Comparison of ENCODE assay signal across 13 cellular contexts in genomic region chr7:116574025-116574822, GRCh38. TPM values are rescaled to one million over a fixed set of nuclear protein-coding genes. Genes with fewer than 3 reads are reported as not detected.
A peak's percentile ranks its signal among the peaks of the same experiment; 100 is the strongest.
DNase-seq lines count a peak whose midpoint lies in the region; ATAC-seq and TF ChIP-seq lines count a peak whose summit lies in the region.
"Had no signal": no experiment of that assay in that cellular context is flagged by ENCODE, and none has a peak within 500 bp of the region (broad histone marks: within the 10 kb centered on the region; RNA-seq: fewer than 3 reads in every experiment).

No MANE protein-coding gene starts in this region.

- H3K4me2 ChIP-seq in BLaER1 (peak overlapping the region; percentile 58), KMS-11 (peak overlapping the region; percentile 46)

- H3K9me3 Mint-ChIP-seq in effector memory CD8-positive, alpha-beta T cell = no peaks in the 10 kb centered on the region

- ATAC-seq in GM21447 (IDR thresholded peaks at IDR 0.05; ENCODE audit: unreplicated experiment) = peak; percentile 54
- ATAC-seq in effector memory CD8-positive, alpha-beta T cell (replicated peaks) = no peak
- ATAC-seq in GM18520 (IDR thresholded peaks at IDR 0.05; ENCODE audit: unreplicated experiment) = no peak
- ATAC-seq: activated CD4-positive, CD25-positive, alpha-beta regulatory T cell treated with anti-CD3 and anti-CD28 coated beads, Interleukin-2, amount 50 U/mL, for 24 hours; Panc1 had no signal

- H3K27me3 ChIP-seq in BLaER1 = no peaks in the 10 kb centered on the region
- H3K27me3 ChIP-seq in KMS-11 (ENCODE audit: insufficient read depth, low read depth) = no peaks in the 10 kb centered on the region
- H3K27me3 ChIP-seq in right atrium auricular region = no peaks in the 10 kb centered on the region
- H3K27me3 ChIP-seq in MG63 = no peaks in the 10 kb centered on the region

- no peak overlapping the region for H3K4me3 Mint-ChIP-seq in effector memory CD8-positive, alpha-beta T cell
- H3K4me3 Mint-ChIP-seq: activated naive CD8-positive, alpha-beta T cell had no signal

- TF ChIP-seq CTCF in KMS-11 (conservative IDR thresholded peaks at IDR 0.05; ENCODE audit: low read depth, low read length) (no peak), right atrium auricular region (IDR thresholded peaks at IDR 0.05) (no peak)

- no peak overlapping the region for H3K27ac Mint-ChIP-seq in effector memory CD8-positive, alpha-beta T cell
- H3K27ac Mint-ChIP-seq: activated naive CD8-positive, alpha-beta T cell had no signal

- H3K4me1 ChIP-seq in BLaER1 = peaks cover 40% of the 10 kb centered on the region
- H3K4me1 ChIP-seq in KMS-11 (ENCODE audit: low read depth, poor library complexity, severe bottlenecking) = peaks cover 50% of the 10 kb centered on the region
- H3K4me1 ChIP-seq in right atrium auricular region = peaks cover 0 to 49% of the 10 kb centered on the region in 2 donors

- H3K9ac ChIP-seq in BLaER1 (no peak overlapping the region), KMS-11 (no peak overlapping the region)

- no peaks in the 10 kb centered on the region for H3K4me1 Mint-ChIP-seq in effector memory CD8-positive, alpha-beta T cell (ENCODE audit: low read depth in 2 of 2)

- peak overlapping the region; percentile 9; the same call in 1 of the 2 replicates for H2AFZ ChIP-seq in KMS-11 (ENCODE audit: low read depth)

- no peaks in the 10 kb centered on the region for H3K79me2 ChIP-seq in KMS-11 (ENCODE audit: insufficient read depth, low read depth)

- H3K4me3 ChIP-seq in BLaER1 (no peak overlapping the region), KMS-11 (IDR thresholded peaks at IDR 0.05; ENCODE audit: insufficient read depth, low read depth, low read length) (no peak overlapping the region), right atrium auricular region (no peak overlapping the region), MG63 (no peak overlapping the region)

- DNase-seq in right atrium auricular region (ENCODE audit: low spot score) (no peak), MG63 (no peak), NCI-H226 (no peak)
- no peak for DNase-seq in effector memory CD8-positive, alpha-beta T cell
- DNase-seq: NCI-H1694, nucleus accumbens had no signal

- peak overlapping the region; percentile 7 for H3K27ac ChIP-seq in BLaER1
- no peak overlapping the region for H3K27ac ChIP-seq in KMS-11
- peak overlapping the region; percentile 45 to 59 for H3K27ac ChIP-seq in right atrium auricular region

- H3K9me3 ChIP-seq in BLaER1 (no peaks in the 10 kb centered on the region), right atrium auricular region (no peaks in the 10 kb centered on the region), MG63 (peaks cover 4% of the 10 kb centered on the region; the same call in 1 of the 2 replicates)

- no peaks in the 10 kb centered on the region for H4K20me1 ChIP-seq in BLaER1
- H4K20me1 ChIP-seq in KMS-11 (ENCODE audit: insufficient read depth) = no peaks in the 10 kb centered on the region

- H3K36me3 Mint-ChIP-seq in effector memory CD8-positive, alpha-beta T cell (ENCODE audit: insufficient read depth) = no peaks in the 10 kb centered on the region

- H3K36me3 ChIP-seq in BLaER1 (no peaks in the 10 kb centered on the region), KMS-11 (ENCODE audit: insufficient read depth) (no peaks in the 10 kb centered on the region), right atrium auricular region (no peaks in the 10 kb centered on the region), MG63 (0 out of 2 replicates have a peak, but pooled peaks cover 2% of the 10 kb centered on the region)

- peaks cover 22 to 44% of the 10 kb centered on the region in 2 donors for H3K27me3 Mint-ChIP-seq in effector memory CD8-positive, alpha-beta T cell

RNA-seq across cellular contexts. Expression of gene CAV1, which starts 49.4 kb away (rescaled TPM):
- total RNA-seq in right atrium auricular region = 100 to 1,000 TPM; 396 to 398 TPM
- total RNA-seq in MG63 (2014; rRNA removed; shearing (Covaris generic); ENCODE audit: low replicate concordance) = 287 and 342 TPM in 2 replicates
